ENCODE assay signal across 11 cellular contexts in the genomic region with DNA sequence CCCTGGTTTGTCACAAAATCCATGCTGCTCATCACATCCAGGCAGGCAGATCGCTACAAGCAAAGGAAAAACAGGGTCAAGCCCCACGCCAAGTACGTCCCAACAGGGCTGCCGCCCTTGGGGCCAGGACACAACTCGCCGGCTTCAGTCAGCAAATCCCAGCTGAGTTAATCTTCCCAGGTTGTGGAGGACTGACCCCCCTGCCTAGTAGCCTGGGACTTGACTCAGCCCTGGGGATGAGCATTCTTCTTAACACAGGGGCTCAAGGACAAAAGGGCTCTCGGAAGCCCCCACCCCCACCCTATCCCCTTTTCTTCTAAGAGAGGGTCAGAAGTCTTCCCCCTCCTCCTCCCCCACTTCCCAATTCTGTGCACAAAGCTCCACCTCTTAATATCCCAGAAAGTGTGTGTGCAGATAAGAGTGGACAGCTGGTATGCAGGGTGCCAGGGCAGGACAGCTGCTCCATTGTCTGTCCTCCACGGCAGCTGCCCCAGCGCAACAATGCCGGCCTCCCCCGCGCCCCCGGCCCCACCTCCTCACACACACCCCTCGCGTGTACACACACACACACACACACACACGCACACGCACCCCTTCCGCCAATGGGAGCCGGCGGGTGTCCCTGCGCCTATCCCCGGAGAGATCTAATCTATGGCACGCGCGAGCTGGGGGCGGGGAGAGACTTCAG. TPM values are rescaled to one million over a fixed set of nuclear protein-coding genes. Genes with fewer than 3 reads are reported as not detected.
A peak's percentile ranks its signal among the peaks of the same experiment; 100 is the strongest.
DNase-seq lines count a peak whose midpoint lies in the region; ATAC-seq and TF ChIP-seq lines count a peak whose summit lies in the region.
"Had no signal": no experiment of that assay in that cellular context is flagged by ENCODE, and none has a peak within 500 bp of the region (broad histone marks: within the 10 kb centered on the region; RNA-seq: fewer than 3 reads in every experiment).

No MANE protein-coding gene starts in this region.

- no peaks in the 10 kb centered on the region for H3K9me3 ChIP-seq in thyroid gland
- H3K9me3 ChIP-seq: A549 had no signal

- H3K9me3 Mint-ChIP-seq in brain: peaks cover 0 to 10% (median 0%) of the 10 kb centered on the region in 5 experiments
- H3K9me3 Mint-ChIP-seq: activated naive CD4-positive, alpha-beta T cell treated with anti-CD3 and anti-CD28 coated beads for 36 hours had no signal

- H3K4me1 ChIP-seq in thyroid gland: peaks cover 11 to 28% of the 10 kb centered on the region in 2 donors

- H3K36me3 ChIP-seq in thyroid gland: peaks cover 5 to 10% of the 10 kb centered on the region in 2 donors

- peak overlapping the region in 2 of 3 donors; percentile 10 to 33 for H3K27ac ChIP-seq in thyroid gland
- H3K27ac ChIP-seq: A549 had no signal

- peak overlapping the region; percentile 84 to 94 (median 89) for H3K4me3 Mint-ChIP-seq in brain
- H3K4me3 Mint-ChIP-seq: activated naive CD4-positive, alpha-beta T cell treated with anti-CD3 and anti-CD28 coated beads for 36 hours had no signal

- 48 to 50% methylated on average over 26 of the region's 26 CpGs for WGBS in lower leg skin, 2 donors
- 31 to 39% methylated on average over 14 to 26 of the region's 26 CpGs for WGBS in thyroid gland, 2 donors

- ATAC-seq in HG02852 (IDR thresholded peaks at IDR 0.05; ENCODE audit: unreplicated experiment) (no peak), HG02970 (IDR thresholded peaks at IDR 0.05; ENCODE audit: low FRiP score, unreplicated experiment) (no peak)
- ATAC-seq: A549 had no signal

- no peak overlapping the region for H3K4me3 ChIP-seq in lower leg skin (ENCODE audit: low read depth, poor library complexity, severe bottlenecking)
- H3K4me3 ChIP-seq in thyroid gland (replicated peaks in 1 of 3): no peak overlapping the region
- H3K4me3 ChIP-seq: A549 had no signal

- H3K36me3 Mint-ChIP-seq in brain: peaks cover 64% of the 10 kb centered on the region

- H3K27me3 Mint-ChIP-seq in brain: peaks cover 4% of the 10 kb centered on the region

- intact Hi-C loops in lower leg skin (cut with DNase I; ENCODE audit: low total_unique reads): loop anchor here (10.0 kb wide), 1 partner anchor 452 kb away; no protein-coding TSS in a partner anchor
- intact Hi-C loops in thyroid gland (cut with DNase I): no loop called here

- peak overlapping the region; percentile 55 to 90 (median 73) for H3K27ac Mint-ChIP-seq in brain
- H3K27ac Mint-ChIP-seq: activated naive CD4-positive, alpha-beta T cell treated with anti-CD3 and anti-CD28 coated beads for 36 hours had no signal

- DNase-seq in NCI-H1436 (lab: John Stamatoyannopoulos, UW): peak; percentile 37
- no peak for DNase-seq in NCI-H1436 treated with DMSO at 0.1 percent for 48 hours (lab: John Stamatoyannopoulos, UW)
- peak; percentile 32 to 82 for DNase-seq in lower leg skin (ENCODE audit: low spot score in 2 of 2)
- DNase-seq in thyroid gland: no peak
- DNase-seq in NCI-H187 treated with DMSO at 0.1 percent for 48 hours (lab: John Stamatoyannopoulos, UW): no peak
- DNase-seq: activated naive CD4-positive, alpha-beta T cell treated with anti-CD3 and anti-CD28 coated beads for 36 hours; GOT3 had no signal

- H3K4me1 Mint-ChIP-seq in brain: peaks cover 46% of the 10 kb centered on the region

- peaks cover 3% of the 10 kb centered on the region for H3K27me3 ChIP-seq in thyroid gland

- TF ChIP-seq POLR2A in lower leg skin (IDR thresholded peaks at IDR 0.05) (no peak), thyroid gland (IDR thresholded peaks at IDR 0.05) (no peak)

- TF ChIP-seq CTCF in brain (conservative IDR thresholded peaks at IDR 0.05): no peak
- TF ChIP-seq CTCF in lower leg skin (IDR thresholded peaks at IDR 0.05): no peak
- no peak for TF ChIP-seq CTCF in thyroid gland (IDR thresholded peaks at IDR 0.05)

RNA-seq across cellular contexts. Expression of gene DLL1, which starts 4.5 kb away (rescaled TPM):
- polyA plus RNA-seq in brain (ENCODE audit: insufficient read depth, low read depth, low replicate concordance): 22.0 TPM
- 10 to 100 TPM; 40.6 to 53.7 (median 47.5) TPM for total RNA-seq in lower leg skin
- total RNA-seq in thyroid gland: 10 to 100 TPM in 3 of 4 donors, 1 to 10 TPM in 1; 6.6 to 14.9 (median 11.5) TPM

RNA-seq across cellular contexts. Expression of gene FAM120B, which starts 20.2 kb away (rescaled TPM):
- 22.2 TPM for polyA plus RNA-seq in brain (ENCODE audit: insufficient read depth, low read depth, low replicate concordance)
- total RNA-seq in lower leg skin (10 to 100 TPM; 21.8 to 25.7 (median 22.7) TPM), thyroid gland (10 to 100 TPM; 26.9 to 38.4 (median 27.7) TPM)

Comparison
In these comparisons a context has a peak if more than half of its experiments do, and no peak if none do; other contexts are left out.
1. DNase-seq: peak in NCI-H1436 (single experiment) and lower leg skin (2 of 2); none in NCI-H1436 treated with DMSO at 0.1 percent for 48 hours (single experiment), thyroid gland (0 of 2) and NCI-H187 treated with DMSO at 0.1 percent for 48 hours (single experiment).